ENCODE assay signal across 25 cellular contexts in the genomic region with DNA sequence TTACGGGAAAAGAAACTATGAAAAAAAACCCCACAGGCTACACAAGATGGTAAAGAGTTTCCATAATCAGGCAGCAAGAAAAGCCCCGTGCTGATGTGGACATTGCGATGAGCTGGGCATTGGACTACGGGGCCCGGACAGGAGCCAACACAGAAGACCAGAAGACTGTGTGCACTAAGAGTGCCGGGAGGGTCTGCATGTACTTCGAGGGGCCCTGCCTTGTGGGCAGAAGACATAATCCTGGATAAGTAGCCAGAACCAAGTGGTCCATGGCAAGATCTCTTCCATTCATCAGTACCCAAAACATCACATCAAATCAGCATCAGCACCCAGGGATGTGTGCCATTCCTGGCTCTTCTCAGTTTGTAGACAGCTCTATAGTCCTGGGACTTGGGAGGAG.
"Had no signal": no experiment of that assay in that cellular context is flagged by ENCODE, and none has a peak within 500 bp of the region (broad histone marks: within the 10 kb centered on the region; RNA-seq: fewer than 3 reads in every experiment).

No MANE protein-coding gene starts in this region.

- H3K4me3 ChIP-seq: heart left ventricle, left lung, lower lobe of right lung, pancreas, psoas muscle, skin epidermis, transverse colon, upper lobe of right lung had no signal

- H3K4me1 ChIP-seq: heart left ventricle, left lung, lower lobe of right lung, pancreas, psoas muscle, transverse colon, upper lobe of right lung had no signal

- FAIRE-seq: islet of Langerhans, kidney, pancreas, urothelium cell line had no signal

- H3K27ac ChIP-seq: heart left ventricle, left lung, lower lobe of right lung, pancreas, psoas muscle, skin epidermis, transverse colon, upper lobe of right lung had no signal

- H3K36me3 ChIP-seq: heart left ventricle, left lung, lower lobe of right lung, pancreas, transverse colon, upper lobe of right lung had no signal

- ATAC-seq: heart left ventricle; left colon; left lung; lower lobe of right lung; naive thymus-derived CD8-positive, alpha-beta T cell; pancreas; psoas muscle; sciatic nerve; stimulated activated memory B cell treated with anti-CD40 and anti-IgM and Interleukin-4, amounts not matched to agents 10 μg/mL and 1 μg/mL and 100 μg/mL, for 72 hours; stimulated activated naive CD8-positive, alpha-beta T cell treated with anti-CD3 and anti-CD28 coated beads, Interleukin-15, amount 100 ng/mL, for 72 hours; upper lobe of right lung had no signal

- H3K27me3 ChIP-seq: heart left ventricle, left lung, pancreas, transverse colon, upper lobe of right lung had no signal

- DNase-seq: glutamatergic neuron; heart left ventricle; hypothalamus; immature natural killer cell; kidney; left colon; lower lobe of right lung; mammary epithelial cell; mesenchymal stem cell; naive thymus-derived CD8-positive, alpha-beta T cell; pancreas; posterior cingulate gyrus; psoas muscle; stimulated activated CD4-positive, alpha-beta T cell treated with anti-CD3 and anti-CD28 coated beads, Interleukin-4, amount 100 ng/mL, for 24 hours; stimulated activated naive CD4-positive, alpha-beta T cell treated with Interleukin-2 at 50 U/mL for 16 hours; stimulated activated naive CD8-positive, alpha-beta T cell treated with anti-CD3 and anti-CD28 coated beads, Interleukin-15, amount 100 ng/mL, for 72 hours; substantia nigra; transverse colon; upper lobe of right lung had no signal

- H3K9me3 ChIP-seq: heart left ventricle, left lung, lower lobe of right lung, pancreas, psoas muscle, transverse colon, upper lobe of right lung had no signal
